Comparison of ENCODE assay signal across 8 cellular contexts in the genomic region with DNA sequence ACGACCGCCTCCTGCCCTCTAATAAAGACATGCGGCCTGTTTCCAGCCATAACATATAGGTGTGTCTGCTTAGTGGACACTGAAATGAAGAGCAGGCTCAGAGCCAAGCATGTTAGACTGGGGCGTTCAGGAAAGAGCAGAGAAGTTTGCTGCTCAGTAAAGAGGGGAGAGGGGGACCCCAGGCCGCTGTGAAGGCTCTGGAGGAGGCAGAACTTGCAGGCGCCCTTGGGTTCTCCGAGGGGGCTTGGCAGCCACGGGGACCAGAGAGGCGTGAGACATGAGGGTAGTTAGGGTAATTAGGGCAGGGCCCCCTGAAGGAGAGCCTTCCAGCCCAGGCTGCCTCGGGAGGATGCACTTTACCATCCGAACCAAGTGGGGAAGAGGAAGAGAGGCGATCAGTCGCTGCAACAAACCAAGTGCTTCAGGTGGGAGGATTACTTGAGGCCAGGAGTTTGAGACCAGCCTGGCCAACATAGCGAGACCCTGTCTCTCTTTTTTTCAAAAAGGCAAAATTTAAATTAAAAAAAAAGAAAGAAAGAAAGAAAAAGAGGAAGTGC. TPM values are rescaled to one million over a fixed set of nuclear protein-coding genes. Genes with fewer than 3 reads are reported as not detected.
A peak's percentile ranks its signal among the peaks of the same experiment; 100 is the strongest.
DNase-seq lines count a peak whose midpoint lies in the region; ATAC-seq and TF ChIP-seq lines count a peak whose summit lies in the region.

No MANE protein-coding gene starts in this region.

- no peaks in the 10 kb centered on the region for H4K20me1 ChIP-seq in DOHH2 (ENCODE audit: control insufficient read depth, insufficient read depth, low read depth, low read length)

- H3K27me3 ChIP-seq in DOHH2 (ENCODE audit: control insufficient read depth, low read length) (peaks cover 11% of the 10 kb centered on the region), SJSA1 (replicated peaks) (no peaks in the 10 kb centered on the region), rectal smooth muscle tissue (ENCODE audit: control insufficient read depth, insufficient read depth, low read length) (peaks cover 2% of the 10 kb centered on the region)

- H3K27ac ChIP-seq in DOHH2 (ENCODE audit: low read depth, low read length) (no peak overlapping the region), SJSA1 (no peak overlapping the region), rectal smooth muscle tissue (ENCODE audit: low read depth, low read length) (no peak overlapping the region)

- ATAC-seq in GM21526 (IDR thresholded peaks at IDR 0.05; ENCODE audit: low FRiP score, unreplicated experiment): no peak

- no peaks in the 10 kb centered on the region for H3F3A ChIP-seq in DOHH2 (ENCODE audit: control insufficient read depth, insufficient read depth)

- H3K36me3 ChIP-seq in DOHH2 (ENCODE audit: control insufficient read depth, low read length) (no peaks in the 10 kb centered on the region), SJSA1 (no peaks in the 10 kb centered on the region), rectal smooth muscle tissue (ENCODE audit: control insufficient read depth, insufficient read depth, low read length) (no peaks in the 10 kb centered on the region)

- H3K4me3 ChIP-seq in DOHH2 (ENCODE audit: low read length): peak overlapping the region; percentile 62; the same call in 1 of the 2 replicates
- peak overlapping the region; percentile 36 for H3K4me3 ChIP-seq in SJSA1
- peak overlapping the region; percentile 56 for H3K4me3 ChIP-seq in epithelial cell of proximal tubule (ENCODE audit: low read depth, low read length)
- peak overlapping the region; percentile 71 for H3K4me3 ChIP-seq in rectal smooth muscle tissue (ENCODE audit: low read length)

- no peaks in the 10 kb centered on the region for H3K79me2 ChIP-seq in DOHH2 (ENCODE audit: control insufficient read depth, low read length)

- peak overlapping the region; percentile 77 for H3K4me2 ChIP-seq in DOHH2 (ENCODE audit: low read length)

- H3K4me1 ChIP-seq in DOHH2 (ENCODE audit: control insufficient read depth, low read length) (peaks cover 14% of the 10 kb centered on the region), SJSA1 (replicated peaks) (peaks cover 11% of the 10 kb centered on the region), rectal smooth muscle tissue (ENCODE audit: control insufficient read depth, insufficient read depth, low read length) (no peaks in the 10 kb centered on the region)

- H3K9ac ChIP-seq in rectal smooth muscle tissue (ENCODE audit: low read length): no peak overlapping the region

- H3K9me2 ChIP-seq in DOHH2 (replicated peaks; ENCODE audit: control insufficient read depth, low read length): no peaks in the 10 kb centered on the region

- H3K9me3 ChIP-seq in DOHH2 (ENCODE audit: control insufficient read depth, insufficient read depth, low read length) (no peaks in the 10 kb centered on the region), SJSA1 (replicated peaks) (no peaks in the 10 kb centered on the region)

- no peak for DNase-seq in SJSA1 (ENCODE audit: low read depth in 1 of 2, low spot score in 2 of 2)
- no peak for DNase-seq in epithelial cell of proximal tubule (ENCODE audit: low read depth)
- no peak for DNase-seq in stimulated activated naive CD4-positive, alpha-beta T cell treated with Interleukin-2 at 50 U/mL for 16 hours (lab: John Stamatoyannopoulos, UW)
- no peak for DNase-seq in inferior parietal cortex (ENCODE audit: extremely low spot score)
- no peak for DNase-seq in T-helper 9 cell

- TF ChIP-seq CTCF in DOHH2 (IDR thresholded peaks at IDR 0.05; ENCODE audit: low read depth, low read length, poor library complexity, severe bottlenecking): no peak
- no peak for TF ChIP-seq CTCF in epithelial cell of proximal tubule (conservative IDR thresholded peaks at IDR 0.05; ENCODE audit: low read depth, low read length)

RNA-seq across cellular contexts. Expression of gene CDKN2AIP, which starts 46.6 kb away (rescaled TPM):
- 21.7 and 24.7 TPM in 2 replicates for total RNA-seq in SJSA1 (2014; rRNA removed; shearing (Covaris generic))
- total RNA-seq in epithelial cell of proximal tubule: 25.5 and 36.8 TPM in 2 replicates
